Comparison of ENCODE assay signal across 8 cellular contexts in the genomic region with DNA sequence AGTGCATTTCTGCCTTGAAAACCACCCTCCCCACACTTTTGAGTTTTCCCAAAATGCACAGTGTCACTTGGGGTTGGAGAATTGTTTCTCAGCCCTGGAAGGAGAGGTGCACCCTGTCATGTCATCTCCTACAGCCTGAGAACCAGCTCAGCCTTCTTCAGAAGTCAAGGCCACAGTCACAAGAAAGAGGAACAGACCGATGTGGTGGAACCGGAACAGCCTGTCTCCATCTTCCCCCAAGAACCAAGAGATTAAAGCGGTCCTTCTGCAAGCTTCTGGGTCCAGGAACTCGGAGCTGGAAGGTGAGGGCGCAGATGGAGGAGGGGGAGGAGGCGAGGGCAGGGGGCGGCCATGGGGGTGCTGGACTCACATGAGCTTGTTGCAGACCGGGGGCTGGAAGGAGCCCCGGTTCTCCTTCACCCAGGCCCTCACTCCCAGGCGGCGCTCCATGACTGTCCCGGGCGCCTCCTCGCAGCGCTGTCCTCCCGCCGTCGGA. TPM values are rescaled to one million over a fixed set of nuclear protein-coding genes. Genes with fewer than 3 reads are reported as not detected.
DNase-seq lines count a peak whose midpoint lies in the region; ATAC-seq and TF ChIP-seq lines count a peak whose summit lies in the region.

No MANE protein-coding gene starts in this region.

- H3K9ac ChIP-seq in mesenchymal stem cell (ENCODE audit: low read length): peak overlapping the region; percentile 69

- H3K27ac Mint-ChIP-seq in activated CD4-positive, alpha-beta T cell treated with anti-CD3 and anti-CD28 coated beads, Interleukin-2, amount 10 ng/mL, durations not matched to agents 24 days and 14 days: no peak overlapping the region
- no peak overlapping the region for H3K27ac Mint-ChIP-seq in central memory CD8-positive, alpha-beta T cell (ENCODE audit: low read depth)

- H2AK5ac ChIP-seq in mesenchymal stem cell (ENCODE audit: low read length, severe bottlenecking): no peak overlapping the region

- peak overlapping the region; percentile 96 for H3K4me2 ChIP-seq in mesenchymal stem cell (ENCODE audit: low read length, poor library complexity, severe bottlenecking)

- no peak overlapping the region for H2BK15ac ChIP-seq in mesenchymal stem cell (ENCODE audit: low read depth, poor library complexity, severe bottlenecking)

- peak overlapping the region in 1 of 2 experiments; percentile 70 for H3K18ac ChIP-seq in mesenchymal stem cell (ENCODE audit: low read depth in 1 of 2, low read length in 2 of 2)

- H3K27ac ChIP-seq in mesenchymal stem cell (ENCODE audit: low read length, poor library complexity, severe bottlenecking): no peak overlapping the region
- H3K27ac ChIP-seq in upper lobe of right lung: peak overlapping the region; percentile 81

- peaks cover 13% of the 10 kb centered on the region for H3K4me1 ChIP-seq in mesenchymal stem cell (ENCODE audit: control insufficient read depth, insufficient read depth, low read depth, low read length)
- peaks cover 8% of the 10 kb centered on the region for H3K4me1 ChIP-seq in upper lobe of right lung

- no peak overlapping the region for H2BK12ac ChIP-seq in mesenchymal stem cell (ENCODE audit: low read length in 2 of 2)

- H3K4me3 ChIP-seq in mesenchymal stem cell (ENCODE audit: insufficient read depth in 1 of 2, low read depth in 1 of 2, low read length in 2 of 2): peak overlapping the region; percentile 50 to 68
- peak overlapping the region; percentile 63 for H3K4me3 ChIP-seq in upper lobe of right lung

- H3K4me3 Mint-ChIP-seq in activated CD4-positive, alpha-beta T cell treated with anti-CD3 and anti-CD28 coated beads, Interleukin-2, amount 10 ng/mL, durations not matched to agents 24 days and 14 days: peak overlapping the region; percentile 72
- H3K4me3 Mint-ChIP-seq in central memory CD8-positive, alpha-beta T cell: peak overlapping the region; percentile 73

- H4K91ac ChIP-seq in mesenchymal stem cell (ENCODE audit: low read length): peak overlapping the region; percentile 16

- intact Hi-C loops in activated CD4-positive, alpha-beta T cell treated with anti-CD3 and anti-CD28 coated beads, Interleukin-2, amount 10 ng/mL, durations not matched to agents 24 days and 14 days (cut with micrococcal nuclease): no loop called here
- intact Hi-C loops in upper lobe of right lung (cut with DNase I): no loop called here

- WGBS in mesenchymal stem cell: 3% methylated on average over 12 of the region's 18 CpGs

- peak overlapping the region; percentile 67 for H2BK120ac ChIP-seq in mesenchymal stem cell (ENCODE audit: low read depth, low read length)

- peaks cover 49% of the 10 kb centered on the region for H3K27me3 Mint-ChIP-seq in activated CD4-positive, alpha-beta T cell treated with anti-CD3 and anti-CD28 coated beads, Interleukin-2, amount 10 ng/mL, durations not matched to agents 24 days and 14 days
- peaks cover 69% of the 10 kb centered on the region for H3K27me3 Mint-ChIP-seq in central memory CD8-positive, alpha-beta T cell

- H3K9me3 ChIP-seq in mesenchymal stem cell (ENCODE audit: control insufficient read depth, low read length): no peaks in the 10 kb centered on the region
- no peaks in the 10 kb centered on the region for H3K9me3 ChIP-seq in upper lobe of right lung

- H3K14ac ChIP-seq in mesenchymal stem cell (ENCODE audit: low read length in 2 of 2): no peak overlapping the region

- H3K4me1 Mint-ChIP-seq in activated CD4-positive, alpha-beta T cell treated with anti-CD3 and anti-CD28 coated beads, Interleukin-2, amount 10 ng/mL, durations not matched to agents 24 days and 14 days: peaks cover 29% of the 10 kb centered on the region
- H3K4me1 Mint-ChIP-seq in central memory CD8-positive, alpha-beta T cell: peaks cover 6% of the 10 kb centered on the region

- H3K36me3 Mint-ChIP-seq in activated CD4-positive, alpha-beta T cell treated with anti-CD3 and anti-CD28 coated beads, Interleukin-2, amount 10 ng/mL, durations not matched to agents 24 days and 14 days (ENCODE audit: low read depth): no peaks in the 10 kb centered on the region
- peaks cover 5% of the 10 kb centered on the region for H3K36me3 Mint-ChIP-seq in central memory CD8-positive, alpha-beta T cell (ENCODE audit: insufficient read depth)

- H2AFZ ChIP-seq in mesenchymal stem cell (ENCODE audit: low read depth, low read length): peak overlapping the region; percentile 86

- H3K4ac ChIP-seq in mesenchymal stem cell (ENCODE audit: low read depth in 1 of 2, low read length in 2 of 2): peak overlapping the region in 1 of 2 experiments; percentile 64

- no peak for TF ChIP-seq CTCF in upper lobe of right lung (IDR thresholded peaks at IDR 0.05)

- DNase-seq in activated CD4-positive, alpha-beta T cell treated with anti-CD3 and anti-CD28 coated beads, Interleukin-2, amount 10 ng/mL, durations not matched to agents 24 days and 14 days: no peak
- no peak for DNase-seq in activated CD4-positive, alpha-beta T cell treated with anti-CD3 and anti-CD28 coated beads, Interleukin-2, amount 50 U/mL, for 4 hours
- DNase-seq in KG1 (lab: John Stamatoyannopoulos, UW): peak; percentile 53
- no peak for DNase-seq in central memory CD8-positive, alpha-beta T cell (ENCODE audit: low spot score in 2 of 2)
- no peak for DNase-seq in mesenchymal stem cell
- DNase-seq in upper lobe of right lung: no peak
- no peak for DNase-seq in activated effector memory CD4-positive, alpha-beta T cell treated with anti-CD3 and anti-CD28 coated beads, Interleukin-2, amount 50 U/mL, for 16 hours
- no peak for DNase-seq in NCI-H345 (lab: John Stamatoyannopoulos, UW)

- peak overlapping the region; percentile 52 for H4K8ac ChIP-seq in mesenchymal stem cell (ENCODE audit: low read length)

- no peak overlapping the region for H3K23ac ChIP-seq in mesenchymal stem cell (ENCODE audit: low read length in 2 of 2)

- H2BK5ac ChIP-seq in mesenchymal stem cell (ENCODE audit: low read depth, low read length, poor library complexity, severe bottlenecking): no peak overlapping the region

- peaks cover 5% of the 10 kb centered on the region for H3K9me3 Mint-ChIP-seq in activated CD4-positive, alpha-beta T cell treated with anti-CD3 and anti-CD28 coated beads, Interleukin-2, amount 10 ng/mL, durations not matched to agents 24 days and 14 days
- no peaks in the 10 kb centered on the region for H3K9me3 Mint-ChIP-seq in central memory CD8-positive, alpha-beta T cell

- peaks cover 26 to 34% of the 10 kb centered on the region in 2 experiments for H3K27me3 ChIP-seq in mesenchymal stem cell (ENCODE audit: control insufficient read depth in 1 of 2, insufficient read depth in 1 of 2, low read length in 2 of 2)
- no peaks in the 10 kb centered on the region for H3K27me3 ChIP-seq in upper lobe of right lung

- H3K79me1 ChIP-seq in mesenchymal stem cell (replicated peaks; ENCODE audit: low read length, poor library complexity, severe bottlenecking): no peaks in the 10 kb centered on the region

- H3K36me3 ChIP-seq in mesenchymal stem cell (ENCODE audit: control insufficient read depth in 1 of 2, insufficient read depth in 2 of 2, low read depth in 1 of 2, low read length in 2 of 2) (no peaks in the 10 kb centered on the region), upper lobe of right lung (no peaks in the 10 kb centered on the region)

- ATAC-seq in central memory CD8-positive, alpha-beta T cell (replicated peaks; ENCODE audit: extremely low read depth, poor library complexity, severe bottlenecking): peak; percentile 28
- peak; percentile 78 for ATAC-seq in upper lobe of right lung

RNA-seq across cellular contexts. Expression of a gene that starts 0.2 kb away (rescaled TPM):
- total RNA-seq in activated CD4-positive, alpha-beta T cell treated with anti-CD3 and anti-CD28 coated beads, Interleukin-2, amount 10 ng/mL, durations not matched to agents 24 days and 14 days: 0.26 and 0.73 TPM in 2 replicates
- polyA plus RNA-seq in mesenchymal stem cell (2013, experiment 1 of 2): 1.9 TPM
- polyA plus RNA-seq in mesenchymal stem cell (2013, experiment 2 of 2): 1.8 TPM
- 6.4 TPM for total RNA-seq in upper lobe of right lung

RNA-seq across cellular contexts. Expression of a gene that starts 28.2 kb away (rescaled TPM):
- total RNA-seq in activated CD4-positive, alpha-beta T cell treated with anti-CD3 and anti-CD28 coated beads, Interleukin-2, amount 10 ng/mL, durations not matched to agents 24 days and 14 days: 0.19 and 0.43 TPM in 2 replicates
- polyA plus RNA-seq in mesenchymal stem cell (2013, experiment 1 of 2): 0.33 TPM
- polyA plus RNA-seq in mesenchymal stem cell (2013, experiment 2 of 2): 0.21 TPM
- 1.1 TPM for total RNA-seq in upper lobe of right lung
